Comparison of ENCODE assay signal across 8 cellular contexts in genomic region chr3:177196473-177197040, GRCh38. TPM values are rescaled to one million over a fixed set of nuclear protein-coding genes. Genes with fewer than 3 reads are reported as not detected.
A peak's percentile ranks its signal among the peaks of the same experiment; 100 is the strongest.
DNase-seq lines count a peak whose midpoint lies in the region; ATAC-seq and TF ChIP-seq lines count a peak whose summit lies in the region.

No MANE protein-coding gene starts in this region.

- H2AK5ac ChIP-seq in IMR-90 (ENCODE audit: low read depth, low read length): peak overlapping the region; percentile 41

- peak; percentile 22; the same call in 1 of the 2 replicates for TF ChIP-seq RAD21 in IMR-90 (IDR thresholded peaks at IDR 0.05; ENCODE audit: low read length)

- CTCF ChIA-PET in IMR-90 (lab: Yijun Ruan, JAX): interaction anchor here (0.7 kb wide), 1 partner anchor 188 kb away, joined by 4 read pairs; no protein-coding TSS in a partner anchor

- DNase-seq in G401 (ENCODE audit: low spot score) (peak; percentile 65), IMR-90 (peak; percentile 44), medulla oblongata (ENCODE audit: extremely low spot score) (peak; percentile 61), HPDE6-E6E7 (ENCODE audit: extremely low spot score) (no peak)

- H2BK120ac ChIP-seq in IMR-90 (ENCODE audit: low read depth, low read length): peak overlapping the region; percentile 87

- dilution Hi-C loops in IMR-90 (cut with HindIII; ENCODE audit: low sequenced_read_pairs, unreplicated experiment): no loop called here

- peak overlapping the region; percentile 57 for H3K23ac ChIP-seq in IMR-90 (ENCODE audit: low read depth, low read length)

- peak overlapping the region; percentile 100 for H3K9ac ChIP-seq in IMR-90 (ENCODE audit: low read depth, low read length)

- H3K9me3 Mint-ChIP-seq in stimulated activated memory B cell treated with anti-CD40 and anti-IgM and Interleukin-4, amounts not matched to agents 10 μg/mL and 1 μg/mL and 100 μg/mL, for 72 hours: no peaks in the 10 kb centered on the region

- H3K27me3 Mint-ChIP-seq in stimulated activated memory B cell treated with anti-CD40 and anti-IgM and Interleukin-4, amounts not matched to agents 10 μg/mL and 1 μg/mL and 100 μg/mL, for 72 hours: no peaks in the 10 kb centered on the region

- intact Hi-C loops in IMR-90 (cut with micrococcal nuclease): loop anchor here (1.0 to 10.0 kb wide), 12 partner anchors 145 to 1189 kb away; no protein-coding TSS in a partner anchor

- peak overlapping the region; percentile 87 for H2AK9ac ChIP-seq in IMR-90 (replicated peaks; ENCODE audit: low read depth, low read length, poor library complexity)

- H3K9me3 ChIP-seq in IMR-90 (ENCODE audit: control insufficient read depth, insufficient read depth, low read length): no peaks in the 10 kb centered on the region
- H3K9me3 ChIP-seq in ectodermal cell (ENCODE audit: control insufficient read depth, low read length): no peaks in the 10 kb centered on the region

- H3K4me1 ChIP-seq in IMR-90 (ENCODE audit: control insufficient read depth, insufficient read depth, low read length) (peaks cover 5% of the 10 kb centered on the region), ectodermal cell (ENCODE audit: control insufficient read depth, insufficient read depth, low read length) (peaks cover 9% of the 10 kb centered on the region)

- H3K9me1 ChIP-seq in IMR-90 (ENCODE audit: insufficient read depth, low read length): peaks cover under 1% of the 10 kb centered on the region

- peaks cover 15% of the 10 kb centered on the region for H3K36me3 Mint-ChIP-seq in stimulated activated memory B cell treated with anti-CD40 and anti-IgM and Interleukin-4, amounts not matched to agents 10 μg/mL and 1 μg/mL and 100 μg/mL, for 72 hours

- H2BK5ac ChIP-seq in IMR-90 (ENCODE audit: low read depth, low read length, poor library complexity, severe bottlenecking): peak overlapping the region; percentile 96

- WGBS in IMR-90 (ENCODE audit: extremely low coverage in 2 of 2, insufficient read length in 1 of 2), 2 experiments: 0% methylated on average over 2 of the region's 42 CpGs; no CpG with 5 or more reads in 1 of the 2 experiments
- WGBS in ectodermal cell, 2 experiments: 1% methylated on average over 40 to 42 of the region's 42 CpGs

- peak overlapping the region; percentile 94 for H3K4me3 Mint-ChIP-seq in stimulated activated memory B cell treated with anti-CD40 and anti-IgM and Interleukin-4, amounts not matched to agents 10 μg/mL and 1 μg/mL and 100 μg/mL, for 72 hours

- peak overlapping the region; percentile 100 for H3K27ac ChIP-seq in IMR-90 (ENCODE audit: insufficient read depth, low read length)
- H3K27ac ChIP-seq in ectodermal cell (ENCODE audit: insufficient read depth, low read depth, low read length, poor library complexity, severe bottlenecking): peak overlapping the region; percentile 96

- H3K27me3 ChIP-seq in IMR-90 (ENCODE audit: control insufficient read depth, insufficient read depth, low read length): no peaks in the 10 kb centered on the region
- no peaks in the 10 kb centered on the region for H3K27me3 ChIP-seq in ectodermal cell (ENCODE audit: control insufficient read depth, insufficient read depth, low read length, poor library complexity, severe bottlenecking)

- peaks cover 3 to 13% of the 10 kb centered on the region in 2 experiments; a peak in 2 of 4 replicates for H3K79me1 ChIP-seq in IMR-90 (ENCODE audit: low read depth in 1 of 2, low read length in 2 of 2)

- peak overlapping the region; percentile 96 for H3K27ac Mint-ChIP-seq in stimulated activated memory B cell treated with anti-CD40 and anti-IgM and Interleukin-4, amounts not matched to agents 10 μg/mL and 1 μg/mL and 100 μg/mL, for 72 hours

- H2BK20ac ChIP-seq in IMR-90 (ENCODE audit: low read depth, low read length): peak overlapping the region; percentile 57

- H2AFZ ChIP-seq in IMR-90 (replicated peaks; ENCODE audit: low read length, poor library complexity): peak overlapping the region; percentile 38

- no peak for TF ChIP-seq CTCF in IMR-90 (conservative IDR thresholded peaks at IDR 0.05; ENCODE audit: low read depth, low read length)
- no peak for TF ChIP-seq CTCF in WI38 (IDR thresholded peaks at IDR 0.05; ENCODE audit: low read depth, low read length)

- peak overlapping the region; percentile 92 for H4K5ac ChIP-seq in IMR-90 (ENCODE audit: low read depth, low read length)

- peak overlapping the region; percentile 62 to 90 for H4K8ac ChIP-seq in IMR-90 (ENCODE audit: low read depth in 2 of 2, low read length in 2 of 2)

- H3K4me1 Mint-ChIP-seq in stimulated activated memory B cell treated with anti-CD40 and anti-IgM and Interleukin-4, amounts not matched to agents 10 μg/mL and 1 μg/mL and 100 μg/mL, for 72 hours: peaks cover 54% of the 10 kb centered on the region

- POLR2A ChIA-PET in IMR-90 (lab: Charles Lee; ENCODE audit: unreplicated experiment): interaction anchor here (0.6 kb wide), 1 partner anchor 163 kb away, joined by 3 read pairs; no protein-coding TSS in a partner anchor

- peak overlapping the region; percentile 93 for H4K91ac ChIP-seq in IMR-90 (ENCODE audit: insufficient read depth, low read depth, low read length)

- H3K36me3 ChIP-seq in IMR-90 (ENCODE audit: control insufficient read depth, insufficient read depth, low read length) (no peaks in the 10 kb centered on the region), ectodermal cell (ENCODE audit: control insufficient read depth, insufficient read depth, low read length) (no peaks in the 10 kb centered on the region)

- H3K4me2 ChIP-seq in IMR-90 (ENCODE audit: low read depth, low read length): peak overlapping the region; percentile 98

- peak overlapping the region; percentile 62; the same call in 1 of the 3 replicates for H2BK15ac ChIP-seq in IMR-90 (ENCODE audit: low read depth, low read length)

- BruUV-seq in IMR-90 (replicated peaks; lab: Mats Ljungman, UMichigan): no TSS peak

- H3K4me3 ChIP-seq in IMR-90 (ENCODE audit: insufficient read depth, low read depth, low read length) (peak overlapping the region; percentile 96), WI38 (ENCODE audit: low read depth, low read length) (peak overlapping the region; percentile 79), ectodermal cell (ENCODE audit: insufficient read depth, low read depth, low read length) (peak overlapping the region; percentile 95)

- no peak for TF ChIP-seq POLR2A in IMR-90 (IDR thresholded peaks at IDR 0.05; ENCODE audit: low read depth, low read length)

- H4K20me1 ChIP-seq in IMR-90 (ENCODE audit: insufficient read depth, low read length): peaks cover 29% of the 10 kb centered on the region; the same call in 1 of the 2 replicates

- in situ Hi-C loops in G401 (cut with HindIII; ENCODE audit: low sequenced_read_pairs) (no loop called here), IMR-90 (cut with MboI; ENCODE audit: low sequenced_read_pairs) (loop anchor here (5.0 kb wide), 2 partner anchors 166 to 271 kb away; no protein-coding TSS in a partner anchor)

- peak; percentile 2; the same call in 1 of the 2 replicates for ATAC-seq in IMR-90 (ENCODE audit: low read depth)
- ATAC-seq in stimulated activated memory B cell treated with anti-CD40 and anti-IgM and Interleukin-4, amounts not matched to agents 10 μg/mL and 1 μg/mL and 100 μg/mL, for 72 hours: peak; percentile 35
- ATAC-seq in GM19395 (IDR thresholded peaks at IDR 0.05; ENCODE audit: unreplicated experiment): no peak

- peak overlapping the region; percentile 98 for H3K18ac ChIP-seq in IMR-90 (ENCODE audit: low read depth, low read length)

- peak overlapping the region; percentile 97 for H3K56ac ChIP-seq in IMR-90 (ENCODE audit: extremely low read depth, insufficient read depth, low read length)

- peak overlapping the region; percentile 99 for H3K4ac ChIP-seq in IMR-90 (ENCODE audit: low read depth, low read length)

- peak overlapping the region; percentile 92 for H3K14ac ChIP-seq in IMR-90 (replicated peaks; ENCODE audit: low read depth, low read length)

TF ChIP-seq in IMR-90, 13 proteins besides CTCF, POLR2A, EP300 and RAD21:
- peak; percentile 79 for TF ChIP-seq BHLHE40 (IDR thresholded peaks at IDR 0.05; ENCODE audit: low read depth, low read length)
- no peak for TF ChIP-seq SMC3 (IDR thresholded peaks at IDR 0.05; ENCODE audit: low read depth, low read length)

RNA-seq across cellular contexts. Expression of gene TBL1XR1, which starts 0.7 kb away (rescaled TPM):
- total RNA-seq in G401 (2014; rRNA removed; shearing (Covaris generic)): 49.7 and 68.1 TPM in 2 replicates
- 170 and 181 TPM in 2 replicates for total RNA-seq in IMR-90 (2012; rRNA removed)
- 25.2 and 29.3 TPM in 2 replicates for polyA plus RNA-seq in IMR-90 (2012; rRNA removed)
- polyA plus RNA-seq in IMR-90 (2012; cell fraction: cytosol; rRNA removed): 6.6 and 8.7 TPM in 2 replicates
- 7.5 and 56.1 TPM in 2 replicates for polyA plus RNA-seq in IMR-90 (2012; cell fraction: nucleus; rRNA removed; ENCODE audit: low replicate concordance)
- polyA plus RNA-seq in ectodermal cell (2013, experiment 1 of 4): 69.9 TPM
- polyA plus RNA-seq in ectodermal cell (2013, experiment 2 of 4): 89.9 TPM
- 55.9 TPM for polyA plus RNA-seq in ectodermal cell (2013, experiment 3 of 4)
- 48.5 TPM for polyA plus RNA-seq in ectodermal cell (2013, experiment 4 of 4)
